Comparison of ENCODE assay signal across 1 cellular context in genomic region chr3:156150434-156151066, GRCh38.
TF ChIP-seq lines count a peak whose summit lies in the region.

No MANE protein-coding gene starts in this region.

TF ChIP-seq in K562, 482 proteins besides CTCF, POLR2A, EP300 and RAD21 (continued from another document):
- TF ChIP-seq SMAD2 (IDR thresholded peaks at IDR 0.05; ENCODE audit: low read depth, low read length) (no peak), NFYB (IDR thresholded peaks at IDR 0.05; ENCODE audit: extremely low read depth, insufficient read length) (no peak), RERE (CRISPR knock-in tag; IDR thresholded peaks at IDR 0.05; ENCODE audit: borderline replicate concordance) (no peak), SMC3 (conservative IDR thresholded peaks at IDR 0.05; ENCODE audit: insufficient read depth, low read depth, low read length) (peak; percentile 78), DEAF1 (CRISPR knock-in tag; IDR thresholded peaks at IDR 0.05) (peak; percentile 77; the same call in 1 of the 2 replicates), ARID4B (CRISPR knock-in tag; IDR thresholded peaks at IDR 0.05) (no peak), THRAP3 (IDR thresholded peaks at IDR 0.05; ENCODE audit: borderline replicate concordance) (no peak), NCOA4 (IDR thresholded peaks at IDR 0.05; ENCODE audit: partially characterized antibody) (no peak), ZBTB40 (IDR thresholded peaks at IDR 0.05) (peak; percentile 92), ZBTB40 (CRISPR knock-in tag; IDR thresholded peaks at IDR 0.05) (peak; percentile 82)
